19 cellular contexts compared by ENCODE assay signal in genomic region chr5:126855266-126855665, GRCh38.
A peak's percentile ranks its signal among the peaks of the same experiment; 100 is the strongest.
DNase-seq lines count a peak whose midpoint lies in the region; ATAC-seq and TF ChIP-seq lines count a peak whose summit lies in the region.
"Had no signal": no experiment of that assay in that cellular context is flagged by ENCODE, and none has a peak within 500 bp of the region (broad histone marks: within the 10 kb centered on the region; RNA-seq: fewer than 3 reads in every experiment).

No MANE protein-coding gene starts in this region.

- peak overlapping the region; percentile 66 for H3K4me3 Mint-ChIP-seq in CD4-positive, alpha-beta T cell
- H3K4me3 Mint-ChIP-seq in activated T-helper 17 cell treated with anti-CD3 and anti-CD28 coated beads, Interleukin-2, amount 50 U/mL, for 72 hours = peak overlapping the region; percentile 36
- H3K4me3 Mint-ChIP-seq: B cell had no signal

- no peaks in the 10 kb centered on the region for H3K36me3 Mint-ChIP-seq in CD4-positive, alpha-beta T cell (ENCODE audit: low read depth)
- no peaks in the 10 kb centered on the region for H3K36me3 Mint-ChIP-seq in activated T-helper 17 cell treated with anti-CD3 and anti-CD28 coated beads, Interleukin-2, amount 50 U/mL, for 72 hours (ENCODE audit: low read depth)

- H3K27me3 Mint-ChIP-seq in CD4-positive, alpha-beta T cell = no peaks in the 10 kb centered on the region
- H3K27me3 Mint-ChIP-seq in activated T-helper 17 cell treated with anti-CD3 and anti-CD28 coated beads, Interleukin-2, amount 50 U/mL, for 72 hours = no peaks in the 10 kb centered on the region
- H3K27me3 Mint-ChIP-seq: B cell had no signal

- H3K4me2 ChIP-seq in PC-3 (ENCODE audit: low read length) = no peak overlapping the region
- H3K4me2 ChIP-seq: KMS-11, PC-9, smooth muscle cell had no signal

- no peak overlapping the region for H2AFZ ChIP-seq in PC-3 (ENCODE audit: low read length)
- H2AFZ ChIP-seq: PC-9 had no signal

- POLR2A ChIA-PET in CD4-positive, alpha-beta T cell (lab: Charles Lee) = interaction anchor here (2.3 kb wide), 1 partner anchor 176 kb away, joined by 12 read pairs; the partner anchor contains the start of gene MARCHF3
- POLR2A ChIA-PET in PC-3 (lab: Charles Lee; ENCODE audit: unreplicated experiment) = no interaction called here

- intact Hi-C loops in CD4-positive, alpha-beta T cell (cut with DNase I, micrococcal nuclease) = loop anchor here in 1 of 2 experiments (10.0 kb wide), 2 partner anchors 370 to 660 kb away; partner anchors contain the start of gene PRRC1
- intact Hi-C loops in right lobe of liver (cut with DNase I) (no loop called here), colonic mucosa (cut with DNase I) (no loop called here), PC-3 (cut with micrococcal nuclease) (no loop called here)

- no peaks in the 10 kb centered on the region for H4K20me1 ChIP-seq in PC-3 (ENCODE audit: low read length)

- TF ChIP-seq CTCF in CD4-positive, alpha-beta T cell (IDR thresholded peaks at IDR 0.05) = no peak
- TF ChIP-seq CTCF in right lobe of liver (IDR thresholded peaks at IDR 0.05) (no peak), colonic mucosa (IDR thresholded peaks at IDR 0.05) (no peak), PC-3 (conservative IDR thresholded peaks at IDR 0.05; ENCODE audit: low read depth, low read length) (no peak)

- H3K27ac Mint-ChIP-seq in CD4-positive, alpha-beta T cell = peak overlapping the region; percentile 93
- H3K27ac Mint-ChIP-seq in activated T-helper 17 cell treated with anti-CD3 and anti-CD28 coated beads, Interleukin-2, amount 50 U/mL, for 72 hours = no peak overlapping the region

- H3K79me2 ChIP-seq in PC-3 (ENCODE audit: low read length) = no peaks in the 10 kb centered on the region

- DNase-seq in CD4-positive, alpha-beta T cell = no peak
- DNase-seq in EL (peak; percentile 18), right lobe of liver (no peak), colonic mucosa (no peak), PC-3 (no peak)
- DNase-seq: activated CD4-positive, alpha-beta T cell treated with anti-CD3 and anti-CD28 coated beads for 4 hours; amygdala; DMS 273 treated with DMSO at 0.1 percent for 48 hours; lower lobe of right lung; NCI-H748 treated with DMSO at 0.1 percent for 48 hours; PC-9; psoas muscle had no signal

- H3K9me3 ChIP-seq in CD4-positive, alpha-beta T cell (ENCODE audit: control insufficient read depth, low read length) = no peaks in the 10 kb centered on the region
- H3K9me3 ChIP-seq in right lobe of liver = no peaks in the 10 kb centered on the region
- no peaks in the 10 kb centered on the region for H3K9me3 ChIP-seq in colonic mucosa
- H3K9me3 ChIP-seq in PC-3 (ENCODE audit: low read length) = no peaks in the 10 kb centered on the region
- H3K9me3 ChIP-seq: gastroesophageal sphincter, lower lobe of right lung, psoas muscle, tibial nerve had no signal

- peak overlapping the region; percentile 23 for H3K27ac ChIP-seq in CD4-positive, alpha-beta T cell (ENCODE audit: low read depth, low read length)
- H3K27ac ChIP-seq in right lobe of liver (no peak overlapping the region), colonic mucosa (no peak overlapping the region), PC-3 (ENCODE audit: low read length) (no peak overlapping the region)
- H3K27ac ChIP-seq: gastroesophageal sphincter, KMS-11, lower lobe of right lung, PC-9, psoas muscle, tibial nerve had no signal

- H3K9me2 ChIP-seq in PC-3 (replicated peaks; ENCODE audit: low read length) = no peaks in the 10 kb centered on the region

- no peaks in the 10 kb centered on the region for H3F3A ChIP-seq in PC-3 (ENCODE audit: low read length, unreplicated experiment)

- H3K9ac ChIP-seq in colonic mucosa (ENCODE audit: low read depth in 2 of 2, low read length in 2 of 2) (no peak overlapping the region), PC-3 (ENCODE audit: low read length) (no peak overlapping the region)
- H3K9ac ChIP-seq: KMS-11 had no signal

- H3K4me1 Mint-ChIP-seq in CD4-positive, alpha-beta T cell (ENCODE audit: low read depth) = peaks cover 53% of the 10 kb centered on the region
- peaks cover 30% of the 10 kb centered on the region for H3K4me1 Mint-ChIP-seq in activated T-helper 17 cell treated with anti-CD3 and anti-CD28 coated beads, Interleukin-2, amount 50 U/mL, for 72 hours

- WGBS in right lobe of liver (ENCODE audit: insufficient coverage, low coverage, low lambda C conversion rate, missing lambda C conversion rate) = 33% methylated on average over 5 of the region's 8 CpGs

- no TSS peak for BruUV-seq in PC-3 (replicated peaks; lab: Mats Ljungman, UMichigan)

- no peak for TF ChIP-seq POLR2A in right lobe of liver (IDR thresholded peaks at IDR 0.05)

- no peaks in the 10 kb centered on the region for H3K27me3 ChIP-seq in CD4-positive, alpha-beta T cell (ENCODE audit: control insufficient read depth, insufficient read depth, low read length)
- H3K27me3 ChIP-seq in right lobe of liver (no peaks in the 10 kb centered on the region), colonic mucosa (no peaks in the 10 kb centered on the region), PC-3 (ENCODE audit: low read length) (no peaks in the 10 kb centered on the region)
- H3K27me3 ChIP-seq: tibial nerve had no signal

- no peak overlapping the region for H3K4me3 ChIP-seq in right lobe of liver
- H3K4me3 ChIP-seq in colonic mucosa = no peak overlapping the region
- no peak overlapping the region for H3K4me3 ChIP-seq in PC-3 (ENCODE audit: low read length)
- H3K4me3 ChIP-seq: gastroesophageal sphincter, lower lobe of right lung, PC-9, psoas muscle, smooth muscle cell, tibial nerve had no signal

- CTCF ChIA-PET in CD4-positive, alpha-beta T cell (lab: Charles Lee) = no interaction called here
- CTCF ChIA-PET in PC-3 (lab: Charles Lee) = no interaction called here

- H3K36me3 ChIP-seq in right lobe of liver (no peaks in the 10 kb centered on the region), colonic mucosa (no peaks in the 10 kb centered on the region), PC-3 (ENCODE audit: low read depth, low read length) (no peaks in the 10 kb centered on the region)
- H3K36me3 ChIP-seq: gastroesophageal sphincter, lower lobe of right lung, tibial nerve had no signal

- peaks cover 2% of the 10 kb centered on the region for H3K9me3 Mint-ChIP-seq in CD4-positive, alpha-beta T cell
- H3K9me3 Mint-ChIP-seq in activated T-helper 17 cell treated with anti-CD3 and anti-CD28 coated beads, Interleukin-2, amount 50 U/mL, for 72 hours = no peaks in the 10 kb centered on the region

- no peaks in the 10 kb centered on the region for H3K4me1 ChIP-seq in right lobe of liver
- no peaks in the 10 kb centered on the region for H3K4me1 ChIP-seq in colonic mucosa
- H3K4me1 ChIP-seq in PC-3 (ENCODE audit: insufficient read depth, low read length) = no peaks in the 10 kb centered on the region

- ATAC-seq in CD4-positive, alpha-beta T cell (ENCODE audit: poor library complexity) = no peak
- ATAC-seq in activated T-helper 17 cell treated with anti-CD3 and anti-CD28 coated beads, Interleukin-2, amount 50 U/mL, for 72 hours (replicated peaks) = no peak
- ATAC-seq in right lobe of liver (peak; percentile 63 to 81 (median 68)), PC-3 (no peak), GM21576 (IDR thresholded peaks at IDR 0.05; ENCODE audit: unreplicated experiment) (no peak)
- ATAC-seq: gastroesophageal sphincter, lower lobe of right lung, psoas muscle had no signal

Comparison
In these comparisons a context has a peak if more than half of its experiments do, and no peak if none do; other contexts are left out.
1. ATAC-seq: peak in right lobe of liver (4 of 4); none in CD4-positive, alpha-beta T cell (single experiment), activated T-helper 17 cell treated with anti-CD3 and anti-CD28 coated beads, Interleukin-2, amount 50 U/mL, for 72 hours (single experiment), PC-3 (single experiment) and GM21576 (single experiment).